In genomic region chr16:69291657-69292056, GRCh38 we compare ENCODE assay signal across 2 cellular contexts. TPM values are rescaled to one million over a fixed set of nuclear protein-coding genes. Genes with fewer than 3 reads are reported as not detected.
"Had no signal": no experiment of that assay in that cellular context is flagged by ENCODE, and none has a peak within 500 bp of the region (broad histone marks: within the 10 kb centered on the region; RNA-seq: fewer than 3 reads in every experiment).

No MANE protein-coding gene starts in this region.

RNA-seq across cellular contexts. Expression of gene TMED6, which starts 59.9 kb away (rescaled TPM):
- total RNA-seq: HT-29, IMR-90 had no signal
